ENCODE assay signal across 20 cellular contexts in the genomic region with DNA sequence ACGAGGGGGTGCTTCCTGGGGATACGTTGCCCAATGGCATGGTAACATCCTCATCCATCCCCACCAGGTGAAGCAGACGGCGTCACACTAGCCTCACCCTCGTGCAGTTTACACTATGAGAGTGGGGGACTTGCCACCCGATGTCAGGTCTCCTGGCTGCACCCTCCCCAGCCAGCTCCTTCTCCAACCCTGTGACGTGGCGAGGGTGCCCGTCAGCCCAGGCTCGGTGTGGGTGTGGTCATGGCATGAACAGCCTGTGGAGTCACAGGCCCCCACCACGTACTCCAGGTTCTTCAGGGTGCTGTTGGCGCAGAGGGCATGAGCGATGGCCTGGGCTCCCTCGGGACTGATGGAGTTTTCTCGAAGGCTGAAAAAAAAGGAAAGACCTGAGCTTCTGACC. TPM values are rescaled to one million over a fixed set of nuclear protein-coding genes. Genes with fewer than 3 reads are reported as not detected.
DNase-seq lines count a peak whose midpoint lies in the region; ATAC-seq, FAIRE-seq and TF ChIP-seq lines count a peak whose summit lies in the region.
"Had no signal": no experiment of that assay in that cellular context is flagged by ENCODE, and none has a peak within 500 bp of the region (broad histone marks: within the 10 kb centered on the region; RNA-seq: fewer than 3 reads in every experiment).

No MANE protein-coding gene starts in this region.

- H3K27me3 ChIP-seq in HepG2 (ENCODE audit: control insufficient read depth in 1 of 2, insufficient read depth in 2 of 2, low read length in 2 of 2): 0 out of 5 replicates have a peak, but pooled peaks cover 0 to 7% of the 10 kb centered on the region in 2 experiments
- no peaks in the 10 kb centered on the region for H3K27me3 ChIP-seq in right lobe of liver
- peaks cover 3% of the 10 kb centered on the region for H3K27me3 ChIP-seq in trophoblast cell (ENCODE audit: insufficient read depth, low read length)
- no peaks in the 10 kb centered on the region for H3K27me3 ChIP-seq in WERI-Rb-1 (ENCODE audit: insufficient read depth, low read depth, severe bottlenecking)

- H4K8ac ChIP-seq in trophoblast cell (ENCODE audit: low read depth, low read length): no peak overlapping the region

- DNase-seq in HepG2 (ENCODE audit: low spot score): no peak
- no peak for DNase-seq in right lobe of liver
- no peak for DNase-seq in omental fat pad (ENCODE audit: low spot score)
- DNase-seq in trophoblast cell: no peak
- DNase-seq in WERI-Rb-1: no peak
- no peak for DNase-seq in HFFc6
- DNase-seq: ACHN, MM.1S, NCI-H1092, NCI-H2107, NCI-H510A, NCI-H748 treated with DMSO at 0.1 percent for 48 hours, OCI-M1, SHP77 had no signal

- H4K12ac ChIP-seq in trophoblast cell (ENCODE audit: low read depth, low read length): no peak overlapping the region

- H3K23ac ChIP-seq in trophoblast cell (ENCODE audit: low read length): no peak overlapping the region

- no peak overlapping the region for H2AK5ac ChIP-seq in trophoblast cell (ENCODE audit: low read length)

- H2BK120ac ChIP-seq in trophoblast cell (ENCODE audit: insufficient read depth, low read length, poor library complexity): no peak overlapping the region

- intact Hi-C loops in HepG2 (cut with micrococcal nuclease; ENCODE audit: unreplicated experiment): no loop called here
- intact Hi-C loops in right lobe of liver (cut with DNase I): no loop called here

- no peak overlapping the region for H3K9ac ChIP-seq in HepG2 (ENCODE audit: insufficient read depth, low read depth, low read length)
- no peak overlapping the region for H3K9ac ChIP-seq in trophoblast cell (ENCODE audit: low read length)

- CTCF ChIA-PET in HepG2 (lab: Yijun Ruan, JAX; ENCODE audit: low intra/inter-chr PET ratio, low total read pairs): no interaction called here

- H4K91ac ChIP-seq in trophoblast cell (ENCODE audit: low read depth, low read length): no peak overlapping the region

- no peak overlapping the region for H3K14ac ChIP-seq in trophoblast cell (ENCODE audit: low read length)

- no peak overlapping the region for H2BK12ac ChIP-seq in trophoblast cell (ENCODE audit: low read length)

- no peak overlapping the region for H3K18ac ChIP-seq in trophoblast cell (ENCODE audit: low read length)

- H3K9me3 ChIP-seq in HepG2 (ENCODE audit: low read length): no peaks in the 10 kb centered on the region
- H3K9me3 ChIP-seq in right lobe of liver: no peaks in the 10 kb centered on the region
- peaks cover 3% of the 10 kb centered on the region for H3K9me3 ChIP-seq in trophoblast cell (ENCODE audit: insufficient read depth, low read depth, low read length)
- H3K9me3 ChIP-seq in WERI-Rb-1 (ENCODE audit: severe bottlenecking): no peaks in the 10 kb centered on the region

- no peaks in the 10 kb centered on the region for H3K79me1 ChIP-seq in trophoblast cell (ENCODE audit: low read length)

- H3K36me3 Mint-ChIP-seq in HFFc6 (ENCODE audit: low read depth): no peaks in the 10 kb centered on the region

- H3K9me3 Mint-ChIP-seq in HFFc6: no peaks in the 10 kb centered on the region; the same call in 1 of the 2 replicates
- H3K9me3 Mint-ChIP-seq: GM23338 had no signal

- no peak for ATAC-seq in HepG2
- ATAC-seq in right lobe of liver: no peak
- peak; percentile 8 for ATAC-seq in esophagus mucosa
- peak; percentile 33 for ATAC-seq in omental fat pad (ENCODE audit: low FRiP score)
- ATAC-seq: GM23338 had no signal

- POLR2A ChIA-PET in HepG2 (lab: Yijun Ruan, JAX): no interaction called here

- TF ChIP-seq POLR2A in HepG2 (IDR thresholded peaks at IDR 0.05; ENCODE audit: insufficient read depth in 1 of 2, low read depth in 2 of 2, low read length in 2 of 2): no peak
- TF ChIP-seq POLR2A in right lobe of liver (IDR thresholded peaks at IDR 0.05): no peak

- peaks cover 35% of the 10 kb centered on the region for H3K27me3 Mint-ChIP-seq in HFFc6 (ENCODE audit: insufficient read depth)

- H3K79me2 ChIP-seq in HepG2 (ENCODE audit: insufficient read depth, low read length) (no peaks in the 10 kb centered on the region), trophoblast cell (ENCODE audit: control insufficient read depth, insufficient read depth, low read length, poor library complexity) (no peaks in the 10 kb centered on the region)

- no peak overlapping the region for H3K4me3 Mint-ChIP-seq in HFFc6
- H3K4me3 Mint-ChIP-seq: GM23338 had no signal

- H3K4me2 ChIP-seq in HepG2 (ENCODE audit: low read depth, low read length) (no peak overlapping the region), trophoblast cell (ENCODE audit: low read length) (no peak overlapping the region)
- H3K4me2 ChIP-seq: GM23338 had no signal

- H3K27ac Mint-ChIP-seq in HFFc6: no peak overlapping the region
- H3K27ac Mint-ChIP-seq: GM23338 had no signal

- no peaks in the 10 kb centered on the region for H3K4me1 Mint-ChIP-seq in HFFc6 (ENCODE audit: low read depth)

- in situ Hi-C loops in HepG2 (cut with HindIII; ENCODE audit: extremely low pct_ligation_motif_present, low pct_unique_long_range_greater_than_20kb): no loop called here

- no peak for TF ChIP-seq EP300 in HepG2 (IDR thresholded peaks at IDR 0.05; ENCODE audit: low read depth in 2 of 2, low read length in 2 of 2)
- no peak for TF ChIP-seq EP300 in HepG2 (CRISPR knock-in tag; IDR thresholded peaks at IDR 0.05; ENCODE audit: borderline replicate concordance)

- no peak for FAIRE-seq in HepG2 (lab: Jason Lieb, UNC)
- FAIRE-seq: D721Med, GM19239 had no signal

- peaks cover 8% of the 10 kb centered on the region; the same call in 1 of the 2 replicates for H3K4me1 ChIP-seq in HepG2 (ENCODE audit: insufficient read depth, low read length)
- no peaks in the 10 kb centered on the region for H3K4me1 ChIP-seq in right lobe of liver
- no peaks in the 10 kb centered on the region for H3K4me1 ChIP-seq in trophoblast cell (ENCODE audit: control insufficient read depth in 1 of 2, insufficient read depth in 2 of 2, low read length in 2 of 2)

- no peaks in the 10 kb centered on the region for H3K36me3 ChIP-seq in HepG2 (replicated peaks in 1 of 2; ENCODE audit: control insufficient read depth in 1 of 2, insufficient read depth in 2 of 2, low read length in 2 of 2)
- H3K36me3 ChIP-seq in right lobe of liver: no peaks in the 10 kb centered on the region
- H3K36me3 ChIP-seq in trophoblast cell (ENCODE audit: control insufficient read depth in 1 of 2, insufficient read depth in 2 of 2, low read length in 2 of 2): no peaks in the 10 kb centered on the region
- H3K36me3 ChIP-seq in WERI-Rb-1: no peaks in the 10 kb centered on the region

- BruUV-seq in HepG2 (replicated peaks; lab: Mats Ljungman, UMichigan): no TSS peak

- H3K4me3 ChIP-seq in HepG2 (replicated peaks in 1 of 3; ENCODE audit: insufficient read depth in 1 of 3, low read depth in 2 of 3, low read length in 3 of 3) (no peak overlapping the region), right lobe of liver (no peak overlapping the region), trophoblast cell (ENCODE audit: low read depth, low read length) (no peak overlapping the region), WERI-Rb-1 (ENCODE audit: low read depth, low read length) (no peak overlapping the region)
- H3K4me3 ChIP-seq: GM23338 had no signal

- WGBS in HepG2 (ENCODE audit: low lambda C conversion rate): 50% methylated on average over 4 of the region's 15 CpGs
- no CpG with 5 or more reads among the region's 15 CpGs for WGBS in right lobe of liver (ENCODE audit: insufficient coverage, low coverage, low lambda C conversion rate, missing lambda C conversion rate)
- WGBS in trophoblast cell (ENCODE audit: extremely low coverage, insufficient coverage, insufficient read length): no CpG with 5 or more reads among the region's 15 CpGs

- H2AFZ ChIP-seq in HepG2 (ENCODE audit: low read length) (no peak overlapping the region), trophoblast cell (ENCODE audit: insufficient read depth, low read length, poor library complexity) (no peak overlapping the region)
- H2AFZ ChIP-seq: GM23338 had no signal

- TF ChIP-seq CTCF in HepG2 (CRISPR knock-in tag; IDR thresholded peaks at IDR 0.05) (no peak), right lobe of liver (IDR thresholded peaks at IDR 0.05) (no peak), omental fat pad (IDR thresholded peaks at IDR 0.05) (no peak), WERI-Rb-1 (IDR thresholded peaks at IDR 0.05; ENCODE audit: low read depth, low read length) (no peak), HFFc6 (IDR thresholded peaks at IDR 0.05) (no peak)

- no peak for TF ChIP-seq RAD21 in HepG2 (CRISPR knock-in tag; IDR thresholded peaks at IDR 0.05)

- H2BK5ac ChIP-seq in trophoblast cell (ENCODE audit: low read depth, low read length, poor library complexity): no peak overlapping the region

- H4K20me1 ChIP-seq in HepG2 (ENCODE audit: insufficient read depth, low read length): no peaks in the 10 kb centered on the region

- no peak overlapping the region for H3K4ac ChIP-seq in trophoblast cell (ENCODE audit: low read depth, low read length)

- H3K27ac ChIP-seq in HepG2 (ENCODE audit: extremely low read length, insufficient read depth, low read length) (no peak overlapping the region), right lobe of liver (no peak overlapping the region), trophoblast cell (ENCODE audit: low read depth, low read length) (no peak overlapping the region), WERI-Rb-1 (no peak overlapping the region)
- H3K27ac ChIP-seq: C4-2B had no signal

RNA-seq across cellular contexts. Expression of a gene that starts 28.3 kb away (rescaled TPM):
- not detected in 2 replicates for total RNA-seq in HepG2 (2016; rRNA removed; fragmentation: Illumina TruSeq; extraction: Trizol)
- not detected in 2 replicates for total RNA-seq in HepG2 (2016; cell fraction: cytosol; rRNA removed; fragmentation: Illumina TruSeq; extraction: Trizol; ENCODE audit: low read depth)
- 0.09 TPM in 1 of 2 replicates, not detected in the other for total RNA-seq in HepG2 (2016; cell fraction: insoluble cytoplasmic fraction; rRNA removed; fragmentation: Illumina TruSeq; extraction: Trizol)
- total RNA-seq in HepG2 (2016; cell fraction: membrane; rRNA removed; fragmentation: Illumina TruSeq; extraction: Trizol): not detected in 2 replicates
- total RNA-seq in HepG2 (2016; cell fraction: nucleus; rRNA removed; fragmentation: Illumina TruSeq; extraction: Trizol): not detected in 2 replicates
- polyA plus RNA-seq in HepG2 (2011; rRNA removed): 0.01 TPM in 1 of 2 replicates, not detected in the other
- not detected in 2 replicates for polyA plus RNA-seq in HepG2 (2011; cell fraction: cytosol; rRNA removed)
- polyA plus RNA-seq in HepG2 (2011; cell fraction: nucleus; rRNA removed): 0.02 TPM in 1 of 2 replicates, not detected in the other
- 0.09 and 0.11 TPM in 2 replicates for polyA plus RNA-seq in HepG2 (2012)
- not detected in 2 replicates for polyA plus RNA-seq in HepG2 (2016; cell fraction: cytosol; fragmentation: Illumina TruSeq; extraction: Trizol; ENCODE audit: low read depth)
- polyA plus RNA-seq in HepG2 (2016; cell fraction: insoluble cytoplasmic fraction; fragmentation: Illumina TruSeq; extraction: Trizol; ENCODE audit: low read depth): not detected in 2 replicates
- not detected in 2 replicates for polyA plus RNA-seq in HepG2 (2016; cell fraction: membrane; fragmentation: Illumina TruSeq; extraction: Trizol; ENCODE audit: low read depth)
- polyA plus RNA-seq in HepG2 (2016; cell fraction: nucleus; fragmentation: Illumina TruSeq; extraction: Trizol; ENCODE audit: insufficient read depth, low read depth): not detected in 2 replicates
- polyA minus RNA-seq in HepG2 (2011; rRNA and poly(A)+ RNA removed; ENCODE audit: low replicate concordance): 0.07 TPM in 1 of 2 replicates, not detected in the other
- polyA minus RNA-seq in HepG2 (2011; cell fraction: cytosol; rRNA and poly(A)+ RNA removed): not detected in 2 replicates
- not detected in 2 replicates for polyA minus RNA-seq in HepG2 (2011; cell fraction: nucleus; rRNA and poly(A)+ RNA removed)
- 1 to 10 TPM in 1 of 6 experiments, under 1 TPM in 5; 0.53 to 1.2 (median 0.64) TPM for total RNA-seq in right lobe of liver
- total RNA-seq in esophagus mucosa: 0.48 TPM
- total RNA-seq in omental fat pad: 1 to 10 TPM in 3 of 4 donors, under 1 TPM in 1; 0.65 to 4.1 (median 1.1) TPM
- polyA plus RNA-seq in trophoblast cell (2013): 0.01 and 0.08 TPM in 2 replicates
- not detected for total RNA-seq in HFFc6 (2021; fragmentation: NEBNext Ultra II Directional; extraction: Animal tissue kit (Norgen Biotek cat#: 25700))
- total RNA-seq: LHCN-M2 had no signal

RNA-seq across cellular contexts. Expression of a gene that starts 48.1 kb away (rescaled TPM):
- total RNA-seq in HepG2 (2016; rRNA removed; fragmentation: Illumina TruSeq; extraction: Trizol) (19.5 and 25.9 TPM in 2 replicates), right lobe of liver (1 to 10 TPM; 3.8 to 9.8 (median 6.6) TPM), esophagus mucosa (8.0 TPM), omental fat pad (10 to 100 TPM in 2 of 4 donors, 1 to 10 TPM in 2; 8.5 to 17.8 (median 12.5) TPM)
- total RNA-seq in HepG2 (2016; cell fraction: cytosol; rRNA removed; fragmentation: Illumina TruSeq; extraction: Trizol; ENCODE audit: low read depth): 11.0 and 15.5 TPM in 2 replicates
- total RNA-seq in HepG2 (2016; cell fraction: insoluble cytoplasmic fraction; rRNA removed; fragmentation: Illumina TruSeq; extraction: Trizol): 18.5 and 28.6 TPM in 2 replicates
- total RNA-seq in HepG2 (2016; cell fraction: membrane; rRNA removed; fragmentation: Illumina TruSeq; extraction: Trizol): 6.7 and 9.0 TPM in 2 replicates
- total RNA-seq in HepG2 (2016; cell fraction: nucleus; rRNA removed; fragmentation: Illumina TruSeq; extraction: Trizol): 12.3 and 17.1 TPM in 2 replicates
- 3.5 and 6.0 TPM in 2 replicates for polyA plus RNA-seq in HepG2 (2011; rRNA removed)
- 2.9 and 3.9 TPM in 2 replicates for polyA plus RNA-seq in HepG2 (2011; cell fraction: cytosol; rRNA removed)
- 1.9 and 4.4 TPM in 2 replicates for polyA plus RNA-seq in HepG2 (2011; cell fraction: nucleus; rRNA removed)
- polyA plus RNA-seq in HepG2 (2012): 5.2 and 6.8 TPM in 2 replicates
- polyA plus RNA-seq in HepG2 (2016; cell fraction: cytosol; fragmentation: Illumina TruSeq; extraction: Trizol; ENCODE audit: low read depth): 3.4 and 3.8 TPM in 2 replicates
- 22.5 and 28.8 TPM in 2 replicates for polyA plus RNA-seq in HepG2 (2016; cell fraction: insoluble cytoplasmic fraction; fragmentation: Illumina TruSeq; extraction: Trizol; ENCODE audit: low read depth)
- polyA plus RNA-seq in HepG2 (2016; cell fraction: membrane; fragmentation: Illumina TruSeq; extraction: Trizol; ENCODE audit: low read depth): 5.0 and 5.3 TPM in 2 replicates
- 12.9 and 20.1 TPM in 2 replicates for polyA plus RNA-seq in HepG2 (2016; cell fraction: nucleus; fragmentation: Illumina TruSeq; extraction: Trizol; ENCODE audit: insufficient read depth, low read depth)
- 3.6 and 12.3 TPM in 2 replicates for polyA minus RNA-seq in HepG2 (2011; rRNA and poly(A)+ RNA removed; ENCODE audit: low replicate concordance)
- 5.9 and 8.1 TPM in 2 replicates for polyA minus RNA-seq in HepG2 (2011; cell fraction: cytosol; rRNA and poly(A)+ RNA removed)
- 6.7 and 9.6 TPM in 2 replicates for polyA minus RNA-seq in HepG2 (2011; cell fraction: nucleus; rRNA and poly(A)+ RNA removed)
- polyA plus RNA-seq in trophoblast cell (2013): 7.5 and 7.6 TPM in 2 replicates
- total RNA-seq in HFFc6 (2021; fragmentation: NEBNext Ultra II Directional; extraction: Animal tissue kit (Norgen Biotek cat#: 25700)): 10 to 100 TPM; 22.8 to 28.5 (median 25.8) TPM

RNA-seq across cellular contexts. Expression of a gene that starts 53.6 kb away (rescaled TPM):
- total RNA-seq in HepG2 (2016; rRNA removed; fragmentation: Illumina TruSeq; extraction: Trizol) (not detected in 2 replicates), right lobe of liver (not detected), esophagus mucosa (not detected), omental fat pad (not detected)
- total RNA-seq in HepG2 (2016; cell fraction: cytosol; rRNA removed; fragmentation: Illumina TruSeq; extraction: Trizol; ENCODE audit: low read depth): not detected in 2 replicates
- total RNA-seq in HepG2 (2016; cell fraction: insoluble cytoplasmic fraction; rRNA removed; fragmentation: Illumina TruSeq; extraction: Trizol): not detected in 2 replicates
- not detected in 2 replicates for total RNA-seq in HepG2 (2016; cell fraction: membrane; rRNA removed; fragmentation: Illumina TruSeq; extraction: Trizol)
- total RNA-seq in HepG2 (2016; cell fraction: nucleus; rRNA removed; fragmentation: Illumina TruSeq; extraction: Trizol): not detected in 2 replicates
- polyA plus RNA-seq in HepG2 (2011; rRNA removed): not detected in 2 replicates
- polyA plus RNA-seq in HepG2 (2011; cell fraction: cytosol; rRNA removed): not detected in 2 replicates
- polyA plus RNA-seq in HepG2 (2011; cell fraction: nucleus; rRNA removed): not detected in 2 replicates
- polyA plus RNA-seq in HepG2 (2012): not detected in 2 replicates
- polyA plus RNA-seq in HepG2 (2016; cell fraction: cytosol; fragmentation: Illumina TruSeq; extraction: Trizol; ENCODE audit: low read depth): not detected in 2 replicates
- not detected in 2 replicates for polyA plus RNA-seq in HepG2 (2016; cell fraction: insoluble cytoplasmic fraction; fragmentation: Illumina TruSeq; extraction: Trizol; ENCODE audit: low read depth)
- not detected in 2 replicates for polyA plus RNA-seq in HepG2 (2016; cell fraction: membrane; fragmentation: Illumina TruSeq; extraction: Trizol; ENCODE audit: low read depth)
- polyA plus RNA-seq in HepG2 (2016; cell fraction: nucleus; fragmentation: Illumina TruSeq; extraction: Trizol; ENCODE audit: insufficient read depth, low read depth): not detected in 2 replicates
- not detected in 2 replicates for polyA minus RNA-seq in HepG2 (2011; rRNA and poly(A)+ RNA removed; ENCODE audit: low replicate concordance)
- polyA minus RNA-seq in HepG2 (2011; cell fraction: cytosol; rRNA and poly(A)+ RNA removed): not detected in 2 replicates
- polyA minus RNA-seq in HepG2 (2011; cell fraction: nucleus; rRNA and poly(A)+ RNA removed): not detected in 2 replicates
- not detected in 2 replicates for polyA plus RNA-seq in trophoblast cell (2013)
- total RNA-seq in HFFc6 (2021; fragmentation: NEBNext Ultra II Directional; extraction: Animal tissue kit (Norgen Biotek cat#: 25700)): not detected
- total RNA-seq: GM23338, LHCN-M2 had no signal
- polyA plus RNA-seq: GM23338 had no signal

Comparison
In these comparisons a context has a peak if more than half of its experiments do, and no peak if none do; other contexts are left out.
1. ATAC-seq: peak in esophagus mucosa (single experiment) and omental fat pad (single experiment); none in HepG2 (single experiment) and right lobe of liver (0 of 4).